ENCODE assay signal across 8 cellular contexts in the genomic region with DNA sequence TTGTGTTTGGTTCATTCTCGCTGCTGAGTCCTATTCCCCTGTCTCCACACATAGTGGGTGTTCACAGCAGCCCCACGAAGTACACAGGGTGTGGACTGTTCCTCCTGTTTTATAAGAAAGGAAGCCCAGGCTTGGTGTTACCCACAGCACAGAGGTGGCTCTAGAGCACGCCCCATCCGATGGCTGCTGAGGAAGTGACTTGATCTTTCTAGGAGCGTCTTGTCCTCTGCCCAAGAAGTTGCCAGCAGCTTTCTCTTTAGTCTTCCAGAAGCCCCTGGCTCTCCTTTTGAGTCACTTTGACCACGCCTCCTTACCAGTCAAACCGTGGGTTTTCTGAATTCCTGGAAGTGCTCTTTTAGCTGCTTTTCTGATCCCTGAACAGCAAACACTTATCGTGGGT.
DNase-seq lines count a peak whose midpoint lies in the region; ATAC-seq and TF ChIP-seq lines count a peak whose summit lies in the region.

No MANE protein-coding gene starts in this region.

- H3K27ac Mint-ChIP-seq in T-cell = peak overlapping the region; percentile 93 to 96
- H3K27ac Mint-ChIP-seq in natural killer cell = peak overlapping the region; percentile 92

- intact Hi-C loops in natural killer cell (cut with micrococcal nuclease) = loop anchor here (1.0 kb wide), 1 partner anchor 32 kb away; no protein-coding TSS in a partner anchor

- peaks cover 19% of the 10 kb centered on the region for H3K36me3 Mint-ChIP-seq in T-cell
- peaks cover 7% of the 10 kb centered on the region for H3K36me3 Mint-ChIP-seq in natural killer cell

- H3K4me3 Mint-ChIP-seq in T-cell = peak overlapping the region; percentile 60 to 78 (median 63)
- H3K4me3 Mint-ChIP-seq in natural killer cell = peak overlapping the region; percentile 83

- peaks cover 79% of the 10 kb centered on the region for H3K4me1 ChIP-seq in stomach smooth muscle (ENCODE audit: control insufficient read depth, insufficient read depth, low read length)

- H3K4me3 ChIP-seq in stomach smooth muscle (ENCODE audit: low read length in 2 of 2) = no peak overlapping the region

- H3K4me1 Mint-ChIP-seq in T-cell = peaks cover 71 to 85% (median 79%) of the 10 kb centered on the region in 3 donors
- H3K4me1 Mint-ChIP-seq in natural killer cell = peaks cover 77 to 87% of the 10 kb centered on the region in 2 donors

- peak overlapping the region; percentile 69 for H3K27ac ChIP-seq in stomach smooth muscle (ENCODE audit: low read length)

- H3K9ac ChIP-seq in stomach smooth muscle (ENCODE audit: low read length in 2 of 2) = peak overlapping the region in 1 of 2 donors; percentile 21

- H3K27me3 ChIP-seq in stomach smooth muscle (ENCODE audit: control insufficient read depth in 1 of 2, insufficient read depth in 2 of 2, low read length in 2 of 2) = no peaks in the 10 kb centered on the region

- ATAC-seq in T-cell (replicated peaks in 1 of 4) (peak; percentile 67 to 82 (median 70)), natural killer cell (peak; percentile 59 to 83 (median 72)), HG02588 (IDR thresholded peaks at IDR 0.05; ENCODE audit: unreplicated experiment) (no peak), GM21576 (IDR thresholded peaks at IDR 0.05; ENCODE audit: unreplicated experiment) (no peak)

- TF ChIP-seq CTCF in natural killer cell (IDR thresholded peaks at IDR 0.05) = no peak

- no peaks in the 10 kb centered on the region for H3K9me3 ChIP-seq in stomach smooth muscle (ENCODE audit: control insufficient read depth in 2 of 2, low read length in 2 of 2)

- H3K9me3 Mint-ChIP-seq in T-cell = peaks cover 4 to 7% (median 6%) of the 10 kb centered on the region in 3 donors
- no peaks in the 10 kb centered on the region for H3K9me3 Mint-ChIP-seq in natural killer cell

- H3K27me3 Mint-ChIP-seq in T-cell (no peaks in the 10 kb centered on the region), natural killer cell (ENCODE audit: low read depth in 2 of 2) (no peaks in the 10 kb centered on the region)

- DNase-seq in T-cell (peak; percentile 39 to 78 (median 68)), natural killer cell (peak; percentile 65), NCI-H526 treated with DMSO at 0.1 percent for 48 hours (lab: John Stamatoyannopoulos, UW) (no peak), NCI-H2227 (lab: John Stamatoyannopoulos, UW; ENCODE audit: unreplicated experiment) (no peak)
- DNase-seq in activated T-helper 9 cell treated with anti-CD3 and anti-CD28 coated beads, Interleukin-2, amount 50 U/mL, for 16 hours (ENCODE audit: low read depth) = peak; percentile 49

- H3K36me3 ChIP-seq in stomach smooth muscle (ENCODE audit: control insufficient read depth in 2 of 2, insufficient read depth in 2 of 2, low read length in 2 of 2) = no peaks in the 10 kb centered on the region

- POLR2A ChIA-PET in T-cell (lab: Charles Lee) = interaction anchor here in 1 of 2 donors (0.5 kb wide), 1 partner anchor 574 kb away, joined by 3 read pairs; no protein-coding TSS in a partner anchor

- CTCF ChIA-PET in T-cell (lab: Charles Lee) = interaction anchor here (0.9 to 1.8 kb wide), 5 partner anchors 18 to 541 kb away, joined by 3 to 8 read pairs (median 3); partner anchors contain the start of gene GRK5 (in 1 of the 2)

Comparison
In these comparisons a context has a peak if more than half of its experiments do, and no peak if none do; other contexts are left out.
1. ATAC-seq: peak in T-cell (4 of 4) and natural killer cell (3 of 3); none in HG02588 (single experiment) and GM21576 (single experiment).
2. DNase-seq: peak in T-cell (34 of 34), activated T-helper 9 cell treated with anti-CD3 and anti-CD28 coated beads, Interleukin-2, amount 50 U/mL, for 16 hours (single experiment) and natural killer cell (single experiment); none in NCI-H526 treated with DMSO at 0.1 percent for 48 hours (single experiment) and NCI-H2227 (single experiment).